8 cellular contexts compared by ENCODE assay signal in the genomic region with DNA sequence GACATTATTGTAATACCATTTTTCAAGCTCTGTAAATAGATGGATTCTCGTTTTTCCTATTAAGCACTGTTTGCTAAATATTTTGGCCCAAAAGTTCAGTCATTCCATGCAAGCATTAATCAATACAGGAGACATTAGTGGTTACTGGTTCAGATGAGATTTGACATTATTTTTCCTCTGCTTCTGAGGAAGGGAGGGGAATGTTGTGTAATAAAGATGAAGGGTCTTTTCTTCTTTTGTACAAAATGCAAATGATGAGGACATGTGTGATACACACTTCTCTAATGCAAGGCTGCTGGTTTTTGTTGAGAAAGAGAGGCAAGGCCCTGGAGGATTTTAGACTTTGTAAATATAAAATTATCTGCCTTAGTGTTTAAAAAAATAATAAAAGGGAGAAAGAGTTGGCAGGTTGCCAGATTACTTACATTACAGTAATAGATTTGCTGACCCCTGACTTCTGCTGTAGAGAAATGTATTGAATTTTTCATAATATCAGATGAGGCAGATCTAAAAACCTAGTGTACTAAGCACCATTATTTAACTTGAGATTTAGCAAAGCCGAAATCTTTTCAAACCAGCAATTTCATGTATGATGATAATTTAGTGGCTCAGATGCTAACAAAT.
A peak's percentile ranks its signal among the peaks of the same experiment; 100 is the strongest.
DNase-seq lines count a peak whose midpoint lies in the region; ATAC-seq, FAIRE-seq and TF ChIP-seq lines count a peak whose summit lies in the region.

No MANE protein-coding gene starts in this region.

- H3K14ac ChIP-seq in mesenchymal stem cell (ENCODE audit: low read length in 2 of 2), result no peak overlapping the region

- no peaks in the 10 kb centered on the region for H3K9me3 Mint-ChIP-seq in activated CD8-positive, alpha-beta T cell treated with anti-CD3 and anti-CD28 coated beads, Interleukin-2, amount 10 ng/mL, durations not matched to agents 7 days and 5 days (ENCODE audit: insufficient read depth)

- H2BK15ac ChIP-seq in mesenchymal stem cell (ENCODE audit: low read depth, poor library complexity, severe bottlenecking), result no peak overlapping the region

- H4K8ac ChIP-seq in mesenchymal stem cell (ENCODE audit: low read length), result no peak overlapping the region

- no peak for TF ChIP-seq POLR2A in HepG2 (IDR thresholded peaks at IDR 0.05; ENCODE audit: insufficient read depth in 1 of 2, low read depth in 2 of 2, low read length in 2 of 2)
- TF ChIP-seq POLR2A in right lobe of liver (IDR thresholded peaks at IDR 0.05), result no peak
- no peak for TF ChIP-seq POLR2A in vagina (IDR thresholded peaks at IDR 0.05)

- H3K4ac ChIP-seq in mesenchymal stem cell (ENCODE audit: low read depth in 1 of 2, low read length in 2 of 2), result no peak overlapping the region

- H3K4me1 ChIP-seq in HepG2 (ENCODE audit: insufficient read depth, low read length), result peaks cover 51% of the 10 kb centered on the region
- H3K4me1 ChIP-seq in right lobe of liver, result peaks cover 0 to 29% (median 0%) of the 10 kb centered on the region in 4 donors
- H3K4me1 ChIP-seq in mesenchymal stem cell (ENCODE audit: control insufficient read depth, insufficient read depth, low read depth, low read length), result peaks cover 13% of the 10 kb centered on the region
- peaks cover 97% of the 10 kb centered on the region for H3K4me1 ChIP-seq in vagina

- FAIRE-seq in HepG2 (lab: Jason Lieb, UNC), result no peak

- H3K4me2 ChIP-seq in HepG2 (ENCODE audit: low read depth, low read length), result no peak overlapping the region
- H3K4me2 ChIP-seq in mesenchymal stem cell (ENCODE audit: low read length, poor library complexity, severe bottlenecking), result no peak overlapping the region

- ATAC-seq in HepG2 (no peak), right lobe of liver (no peak), sciatic nerve (no peak), GM21390 (IDR thresholded peaks at IDR 0.05; ENCODE audit: unreplicated experiment) (no peak), GM19452 (IDR thresholded peaks at IDR 0.05; ENCODE audit: unreplicated experiment) (no peak)
- ATAC-seq in activated CD8-positive, alpha-beta T cell treated with anti-CD3 and anti-CD28 coated beads, Interleukin-2, amount 10 ng/mL, durations not matched to agents 7 days and 5 days, result no peak

- H3K4me1 Mint-ChIP-seq in activated CD8-positive, alpha-beta T cell treated with anti-CD3 and anti-CD28 coated beads, Interleukin-2, amount 10 ng/mL, durations not matched to agents 7 days and 5 days (ENCODE audit: low read depth), result peaks cover 80% of the 10 kb centered on the region

- TF ChIP-seq EP300 in HepG2 (IDR thresholded peaks at IDR 0.05; ENCODE audit: low read depth in 2 of 2, low read length in 2 of 2) (no peak), HepG2 (CRISPR knock-in tag; IDR thresholded peaks at IDR 0.05; ENCODE audit: borderline replicate concordance) (no peak)

- no peaks in the 10 kb centered on the region for H3K27me3 ChIP-seq in HepG2 (ENCODE audit: control insufficient read depth in 1 of 2, insufficient read depth in 2 of 2, low read length in 2 of 2)
- no peaks in the 10 kb centered on the region for H3K27me3 ChIP-seq in right lobe of liver
- no peaks in the 10 kb centered on the region for H3K27me3 ChIP-seq in mesenchymal stem cell (ENCODE audit: control insufficient read depth in 1 of 2, insufficient read depth in 1 of 2, low read length in 2 of 2)
- no peaks in the 10 kb centered on the region for H3K27me3 ChIP-seq in vagina

- H2BK5ac ChIP-seq in mesenchymal stem cell (ENCODE audit: low read depth, low read length, poor library complexity, severe bottlenecking), result no peak overlapping the region

- H4K20me1 ChIP-seq in HepG2 (ENCODE audit: insufficient read depth, low read length), result no peaks in the 10 kb centered on the region

- POLR2A ChIA-PET in HepG2 (lab: Yijun Ruan, JAX), result interaction anchor here (0.7 to 1.5 kb wide), 5 partner anchors 11 to 332 kb away, joined by 3 to 7 read pairs (median 4); no protein-coding TSS in a partner anchor
- POLR2A ChIA-PET in activated CD8-positive, alpha-beta T cell treated with anti-CD3 and anti-CD28 coated beads, Interleukin-2, amount 10 ng/mL, durations not matched to agents 7 days and 5 days (lab: Charles Lee), result interaction anchor here (1.3 to 3.4 kb wide), 4 partner anchors 29 to 179 kb away, joined by 5 to 40 read pairs (median 9); no protein-coding TSS in a partner anchor

- H2BK12ac ChIP-seq in mesenchymal stem cell (ENCODE audit: low read length in 2 of 2), result no peak overlapping the region

- H4K91ac ChIP-seq in mesenchymal stem cell (ENCODE audit: low read length), result no peak overlapping the region

- H3K36me3 Mint-ChIP-seq in activated CD8-positive, alpha-beta T cell treated with anti-CD3 and anti-CD28 coated beads, Interleukin-2, amount 10 ng/mL, durations not matched to agents 7 days and 5 days (ENCODE audit: low read depth), result peaks cover 74% of the 10 kb centered on the region

- DNase-seq in HepG2 (ENCODE audit: low spot score), result no peak
- no peak for DNase-seq in right lobe of liver
- no peak for DNase-seq in activated CD8-positive, alpha-beta T cell treated with anti-CD3 and anti-CD28 coated beads, Interleukin-2, amount 10 ng/mL, durations not matched to agents 7 days and 5 days
- no peak for DNase-seq in mesenchymal stem cell
- no peak for DNase-seq in vagina (ENCODE audit: extremely low spot score in 2 of 2)
- DNase-seq in sciatic nerve (ENCODE audit: low spot score), result no peak

- H3K9me3 ChIP-seq in HepG2 (ENCODE audit: low read length) (no peaks in the 10 kb centered on the region), right lobe of liver (no peaks in the 10 kb centered on the region), mesenchymal stem cell (ENCODE audit: control insufficient read depth, low read length) (no peaks in the 10 kb centered on the region), vagina (no peaks in the 10 kb centered on the region)

- H3K9ac ChIP-seq in HepG2 (ENCODE audit: insufficient read depth, low read depth, low read length), result no peak overlapping the region
- H3K9ac ChIP-seq in mesenchymal stem cell (ENCODE audit: low read length), result peak overlapping the region; percentile 87

- peaks cover 16% of the 10 kb centered on the region for H3K79me1 ChIP-seq in mesenchymal stem cell (replicated peaks; ENCODE audit: low read length, poor library complexity, severe bottlenecking)

- H3K27me3 Mint-ChIP-seq in activated CD8-positive, alpha-beta T cell treated with anti-CD3 and anti-CD28 coated beads, Interleukin-2, amount 10 ng/mL, durations not matched to agents 7 days and 5 days (ENCODE audit: low read depth), result no peaks in the 10 kb centered on the region

- H2BK120ac ChIP-seq in mesenchymal stem cell (ENCODE audit: low read depth, low read length), result no peak overlapping the region

- CTCF ChIA-PET in HepG2 (lab: Yijun Ruan, JAX; ENCODE audit: low intra/inter-chr PET ratio, low total read pairs), result no interaction called here
- CTCF ChIA-PET in activated CD8-positive, alpha-beta T cell treated with anti-CD3 and anti-CD28 coated beads, Interleukin-2, amount 10 ng/mL, durations not matched to agents 7 days and 5 days (lab: Charles Lee), result interaction anchor here (1.0 to 5.7 kb wide), 3 partner anchors 27 to 55 kb away, joined by 3 to 33 read pairs (median 4); no protein-coding TSS in a partner anchor

- in situ Hi-C loops in HepG2 (cut with HindIII; ENCODE audit: extremely low pct_ligation_motif_present, low pct_unique_long_range_greater_than_20kb), result no loop called here

- TF ChIP-seq CTCF in HepG2 (CRISPR knock-in tag; IDR thresholded peaks at IDR 0.05) (no peak), right lobe of liver (IDR thresholded peaks at IDR 0.05) (no peak), vagina (IDR thresholded peaks at IDR 0.05) (peak in 1 of 3 experiments; percentile 23)

- no peak overlapping the region for H2AK5ac ChIP-seq in mesenchymal stem cell (ENCODE audit: low read length, severe bottlenecking)

- 65% methylated on average over 2 of the region's 2 CpGs for WGBS in HepG2 (ENCODE audit: low lambda C conversion rate)
- 53% methylated on average over 2 of the region's 2 CpGs for WGBS in right lobe of liver (ENCODE audit: insufficient coverage, low coverage, low lambda C conversion rate, missing lambda C conversion rate)
- WGBS in mesenchymal stem cell, result no CpG with 5 or more reads among the region's 2 CpGs

- no peak overlapping the region for H3K23ac ChIP-seq in mesenchymal stem cell (ENCODE audit: low read length in 2 of 2)

- no peak overlapping the region for H3K18ac ChIP-seq in mesenchymal stem cell (ENCODE audit: low read depth in 1 of 2, low read length in 2 of 2)

- intact Hi-C loops in HepG2 (cut with micrococcal nuclease; ENCODE audit: unreplicated experiment) (no loop called here), right lobe of liver (cut with DNase I) (no loop called here), vagina (cut with DNase I) (no loop called here), sciatic nerve (cut with DNase I) (no loop called here)

- no peak overlapping the region for H3K4me3 Mint-ChIP-seq in activated CD8-positive, alpha-beta T cell treated with anti-CD3 and anti-CD28 coated beads, Interleukin-2, amount 10 ng/mL, durations not matched to agents 7 days and 5 days

- H3K36me3 ChIP-seq in HepG2 (replicated peaks in 1 of 2; ENCODE audit: control insufficient read depth in 1 of 2, insufficient read depth in 2 of 2, low read length in 2 of 2) (peaks cover 21 to 52% of the 10 kb centered on the region in 2 experiments; a peak in 4 of 5 replicates), right lobe of liver (peaks cover 0 to 7% (median 0%) of the 10 kb centered on the region in 4 donors), mesenchymal stem cell (ENCODE audit: control insufficient read depth in 1 of 2, insufficient read depth in 2 of 2, low read depth in 1 of 2, low read length in 2 of 2) (peaks cover 20 to 50% of the 10 kb centered on the region in 2 experiments), vagina (peaks cover 0 to 16% of the 10 kb centered on the region in 2 donors)

- H3K27ac Mint-ChIP-seq in activated CD8-positive, alpha-beta T cell treated with anti-CD3 and anti-CD28 coated beads, Interleukin-2, amount 10 ng/mL, durations not matched to agents 7 days and 5 days, result peak overlapping the region; percentile 92

- TF ChIP-seq RAD21 in HepG2 (CRISPR knock-in tag; IDR thresholded peaks at IDR 0.05), result no peak

- H2AFZ ChIP-seq in HepG2 (ENCODE audit: low read length) (no peak overlapping the region), mesenchymal stem cell (ENCODE audit: low read depth, low read length) (no peak overlapping the region)

- H3K27ac ChIP-seq in HepG2 (ENCODE audit: extremely low read length, insufficient read depth, low read length) (peak overlapping the region; percentile 74), right lobe of liver (no peak overlapping the region), mesenchymal stem cell (ENCODE audit: low read length, poor library complexity, severe bottlenecking) (peak overlapping the region; percentile 69), vagina (peak overlapping the region; percentile 86)

- BruUV-seq in HepG2 (replicated peaks; lab: Mats Ljungman, UMichigan), result no TSS peak

- H3K4me3 ChIP-seq in HepG2 (replicated peaks in 1 of 3; ENCODE audit: insufficient read depth in 1 of 3, low read depth in 2 of 3, low read length in 3 of 3) (no peak overlapping the region), right lobe of liver (no peak overlapping the region), mesenchymal stem cell (ENCODE audit: insufficient read depth in 1 of 2, low read depth in 1 of 2, low read length in 2 of 2) (no peak overlapping the region), vagina (no peak overlapping the region)

- peaks cover 37% of the 10 kb centered on the region for H3K79me2 ChIP-seq in HepG2 (ENCODE audit: insufficient read depth, low read length)

Comparison
In these comparisons a context has a peak if more than half of its experiments do, and no peak if none do; other contexts are left out.
1. H3K27ac ChIP-seq: peak in HepG2 (single experiment), mesenchymal stem cell (single experiment) and vagina (single experiment); none in right lobe of liver (0 of 3).